In the genomic region with DNA sequence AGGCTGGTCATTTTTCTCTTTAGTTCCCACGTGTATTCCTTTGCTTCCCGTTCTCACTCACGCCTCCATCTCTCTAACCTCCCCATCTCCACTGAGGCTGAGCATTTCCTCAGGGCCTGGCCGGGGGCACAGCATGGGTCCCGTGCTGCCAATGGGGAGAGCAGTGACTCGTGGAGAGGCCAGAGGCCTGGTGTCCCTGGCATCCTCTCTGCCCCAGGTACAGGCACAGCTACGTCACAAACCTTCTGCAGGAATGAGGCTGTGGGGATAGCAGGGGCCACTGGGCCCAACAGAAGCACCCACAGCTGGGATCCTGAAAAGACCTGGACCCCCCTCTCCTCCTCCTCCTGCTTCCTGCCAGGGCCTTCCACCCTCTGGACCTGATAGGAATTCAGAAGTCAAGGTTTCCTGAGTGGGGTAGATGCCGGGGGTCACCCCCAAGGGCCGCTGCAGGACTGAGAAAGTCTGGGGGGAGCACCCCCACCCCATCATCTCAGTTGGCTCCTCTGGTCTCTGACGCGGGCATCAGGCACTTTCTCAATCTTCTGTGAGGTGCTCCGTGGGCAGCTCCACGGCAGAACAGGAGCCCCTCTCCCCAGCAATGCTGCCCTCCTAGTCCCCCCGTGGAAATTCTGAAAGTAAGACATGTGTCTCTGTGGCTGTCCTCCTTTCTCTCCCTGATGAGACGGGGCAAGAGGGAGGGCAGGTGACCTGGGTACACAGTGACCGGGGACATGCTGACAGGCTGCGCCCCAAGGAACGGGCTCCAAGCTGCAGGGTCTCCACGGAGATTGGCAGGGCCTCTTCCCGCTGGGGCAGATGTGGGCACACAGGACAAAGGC, we compare ENCODE assay signal across 28 cellular contexts. TPM values are rescaled to one million over a fixed set of nuclear protein-coding genes. Genes with fewer than 3 reads are reported as not detected.
"Had no signal": no experiment of that assay in that cellular context is flagged by ENCODE, and none has a peak within 500 bp of the region (broad histone marks: within the 10 kb centered on the region; RNA-seq: fewer than 3 reads in every experiment).

No MANE protein-coding gene starts in this region.

- DNase-seq: activated CD4-positive, alpha-beta T cell treated with anti-CD3 and anti-CD28 coated beads, Interleukin-2, amount 10 ng/mL, durations not matched to agents 7 days and 5 days; activated CD4-positive, CD25-positive, alpha-beta regulatory T cell treated with anti-CD3 and anti-CD28 coated beads, Interleukin-2, amount 50 U/mL, for 72 hours; activated CD8-positive, alpha-beta T cell treated with anti-CD3 and anti-CD28 coated beads for 36 hours; amygdala; effector CD8-positive, alpha-beta T cell; foreskin keratinocyte; kidney glomerular epithelial cell; naive thymus-derived CD8-positive, alpha-beta T cell; stimulated activated CD4-positive, alpha-beta T cell treated with anti-CD3 and anti-CD28 coated beads, Interleukin-2, amount 100 ng/mL, for 24 hours; stomach; transverse colon; uterus had no signal

- H3K4me1 ChIP-seq: foreskin keratinocyte, left lung, neural progenitor cell, prostate gland, stomach, suprapubic skin, transverse colon, uterus had no signal

- H3K27ac Mint-ChIP-seq: activated CD4-positive, alpha-beta T cell treated with anti-CD3 and anti-CD28 coated beads, Interleukin-2, amount 10 ng/mL, durations not matched to agents 7 days and 5 days; activated CD8-positive, alpha-beta T cell treated with anti-CD3 and anti-CD28 coated beads for 36 hours; activated T-helper 1 cell treated with anti-CD3 and anti-CD28 coated beads, Interleukin-12 subunit alpha, Interleukin-12 subunit beta, Interleukin-2, Interleukin-4 antibody, amounts not matched to agents 30 ng/mL and 10 ng/mL and 1 ng/mL, durations not matched to agents 14 hours and 24 hours and 36 hours; dendritic cell treated with granulocyte-macrophage colony-stimulating factor and Interleukin-4, amounts not matched to agents 40 ng/mL and 50 ng/mL, for 4 days; mesothelial cell of epicardium; naive thymus-derived CD8-positive, alpha-beta T cell; neural progenitor cell; stimulated activated effector memory CD8-positive, alpha-beta T cell treated with anti-CD3 and anti-CD28 coated beads, Interleukin-12 subunit alpha, Interleukin-12 subunit beta, amount 100 ng/mL, for 72 hours; T-helper 2 cell treated with Interferon-gamma antibody and Interleukin-4, amounts not matched to agents 5 μg/mL and 100 μg/mL, for 36 hours had no signal

- H3K4me3 Mint-ChIP-seq: activated CD4-positive, alpha-beta T cell treated with anti-CD3 and anti-CD28 coated beads, Interleukin-2, amount 10 ng/mL, durations not matched to agents 7 days and 5 days; activated CD8-positive, alpha-beta T cell treated with anti-CD3 and anti-CD28 coated beads for 36 hours; activated T-helper 1 cell treated with anti-CD3 and anti-CD28 coated beads, Interleukin-12 subunit alpha, Interleukin-12 subunit beta, Interleukin-2, Interleukin-4 antibody, amounts not matched to agents 30 ng/mL and 10 ng/mL and 1 ng/mL, durations not matched to agents 14 hours and 24 hours and 36 hours; dendritic cell treated with granulocyte-macrophage colony-stimulating factor and Interleukin-4, amounts not matched to agents 40 ng/mL and 50 ng/mL, for 4 days; mesothelial cell of epicardium; naive thymus-derived CD8-positive, alpha-beta T cell; neural progenitor cell; stimulated activated effector memory CD8-positive, alpha-beta T cell treated with anti-CD3 and anti-CD28 coated beads, Interleukin-12 subunit alpha, Interleukin-12 subunit beta, amount 100 ng/mL, for 72 hours; T-helper 2 cell treated with Interferon-gamma antibody and Interleukin-4, amounts not matched to agents 5 μg/mL and 100 μg/mL, for 36 hours had no signal

- H3K27ac ChIP-seq: foreskin keratinocyte, left lung, neural progenitor cell, prostate gland, skin epidermis, stomach, suprapubic skin, transverse colon, uterus, VCaP had no signal

- H3K36me3 Mint-ChIP-seq: mesothelial cell of epicardium; naive thymus-derived CD8-positive, alpha-beta T cell; neural progenitor cell; stimulated activated effector memory CD8-positive, alpha-beta T cell treated with anti-CD3 and anti-CD28 coated beads, Interleukin-12 subunit alpha, Interleukin-12 subunit beta, amount 100 ng/mL, for 72 hours had no signal

- H3K27me3 Mint-ChIP-seq: dendritic cell treated with granulocyte-macrophage colony-stimulating factor and Interleukin-4, amounts not matched to agents 40 ng/mL and 50 ng/mL, for 4 days had no signal

- ATAC-seq: activated CD8-positive, alpha-beta T cell treated with anti-CD3 and anti-CD28 coated beads for 36 hours; foreskin keratinocyte; left lung; naive thymus-derived CD8-positive, alpha-beta T cell; stimulated activated effector memory CD8-positive, alpha-beta T cell treated with anti-CD3 and anti-CD28 coated beads, Interleukin-12 subunit alpha, Interleukin-12 subunit beta, amount 100 ng/mL, for 72 hours had no signal

- H3K36me3 ChIP-seq: left lung, neural progenitor cell, prostate gland, stomach, suprapubic skin, transverse colon, uterus had no signal

- H3K27me3 ChIP-seq: neural progenitor cell, uterus had no signal

- H3K9me3 ChIP-seq: left lung, prostate gland, stomach, suprapubic skin, transverse colon, uterus had no signal

- H3K9ac ChIP-seq: neural progenitor cell had no signal

- H3K4me3 ChIP-seq: left lung, neural progenitor cell, prostate gland, skin epidermis, stomach, suprapubic skin, transverse colon, uterus had no signal

- H3K9me3 Mint-ChIP-seq: activated CD4-positive, alpha-beta T cell treated with anti-CD3 and anti-CD28 coated beads, Interleukin-2, amount 10 ng/mL, durations not matched to agents 7 days and 5 days; activated CD8-positive, alpha-beta T cell treated with anti-CD3 and anti-CD28 coated beads for 36 hours; activated T-helper 1 cell treated with anti-CD3 and anti-CD28 coated beads, Interleukin-12 subunit alpha, Interleukin-12 subunit beta, Interleukin-2, Interleukin-4 antibody, amounts not matched to agents 30 ng/mL and 10 ng/mL and 1 ng/mL, durations not matched to agents 14 hours and 24 hours and 36 hours; dendritic cell treated with granulocyte-macrophage colony-stimulating factor and Interleukin-4, amounts not matched to agents 40 ng/mL and 50 ng/mL, for 4 days; mesothelial cell of epicardium; neural progenitor cell; stimulated activated effector memory CD8-positive, alpha-beta T cell treated with anti-CD3 and anti-CD28 coated beads, Interleukin-12 subunit alpha, Interleukin-12 subunit beta, amount 100 ng/mL, for 72 hours; T-helper 2 cell treated with Interferon-gamma antibody and Interleukin-4, amounts not matched to agents 5 μg/mL and 100 μg/mL, for 36 hours had no signal

- H3K4me1 Mint-ChIP-seq: mesothelial cell of epicardium had no signal

RNA-seq across cellular contexts. Expression of a gene that starts 11.7 kb away (rescaled TPM):
- total RNA-seq: activated CD4-positive, alpha-beta T cell treated with anti-CD3 and anti-CD28 coated beads, Interleukin-2, amount 10 ng/mL, durations not matched to agents 7 days and 5 days; activated CD8-positive, alpha-beta T cell treated with anti-CD3 and anti-CD28 coated beads for 36 hours; activated T-helper 1 cell treated with anti-CD3 and anti-CD28 coated beads, Interleukin-12 subunit alpha, Interleukin-12 subunit beta, Interleukin-2, Interleukin-4 antibody, amounts not matched to agents 30 ng/mL and 10 ng/mL and 1 ng/mL, durations not matched to agents 14 hours and 24 hours and 36 hours; cerebellum; glomerular endothelial cell; left lung; lung microvascular endothelial cell; mesothelial cell of epicardium; naive thymus-derived CD8-positive, alpha-beta T cell; osteocyte; prostate gland; stomach; transverse colon; uterus had no signal
- polyA plus RNA-seq: esophagus; naive thymus-derived CD8-positive, alpha-beta T cell; stomach had no signal

RNA-seq across cellular contexts. Expression of a gene that starts 17.8 kb away (rescaled TPM):
- total RNA-seq: activated CD4-positive, alpha-beta T cell treated with anti-CD3 and anti-CD28 coated beads, Interleukin-2, amount 10 ng/mL, durations not matched to agents 7 days and 5 days; activated CD8-positive, alpha-beta T cell treated with anti-CD3 and anti-CD28 coated beads for 36 hours; activated T-helper 1 cell treated with anti-CD3 and anti-CD28 coated beads, Interleukin-12 subunit alpha, Interleukin-12 subunit beta, Interleukin-2, Interleukin-4 antibody, amounts not matched to agents 30 ng/mL and 10 ng/mL and 1 ng/mL, durations not matched to agents 14 hours and 24 hours and 36 hours; foreskin keratinocyte; left lung; lung microvascular endothelial cell; naive thymus-derived CD8-positive, alpha-beta T cell; osteocyte had no signal
- polyA plus RNA-seq: foreskin keratinocyte; naive thymus-derived CD8-positive, alpha-beta T cell had no signal

RNA-seq across cellular contexts. Expression of a gene that starts 43.5 kb away (rescaled TPM):
- total RNA-seq: activated CD4-positive, alpha-beta T cell treated with anti-CD3 and anti-CD28 coated beads, Interleukin-2, amount 10 ng/mL, durations not matched to agents 7 days and 5 days had no signal
- polyA plus RNA-seq: naive thymus-derived CD8-positive, alpha-beta T cell had no signal
